Comparison of ENCODE assay signal across 8 cellular contexts in the genomic region with DNA sequence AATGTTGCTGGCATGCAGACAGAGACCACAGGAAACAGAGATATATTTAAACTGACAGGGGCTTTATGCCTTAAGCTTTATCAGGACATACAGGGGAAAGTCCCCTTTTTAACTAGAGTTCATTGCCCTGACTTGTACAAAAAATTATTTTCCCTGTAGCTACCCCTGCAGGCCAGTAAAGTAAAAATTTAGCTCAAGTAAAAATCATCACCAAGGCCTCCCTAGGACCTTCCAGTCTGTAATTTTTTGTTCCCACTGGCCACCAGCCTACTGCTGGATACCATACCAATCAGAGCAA.
DNase-seq lines count a peak whose midpoint lies in the region; ATAC-seq and TF ChIP-seq lines count a peak whose summit lies in the region.

No MANE protein-coding gene starts in this region.

- no peak overlapping the region for H3K27ac ChIP-seq in OCI-LY1 (ENCODE audit: low read depth, low read length, poor library complexity, severe bottlenecking)

- H3K9ac ChIP-seq in OCI-LY1 (ENCODE audit: low read length) = no peak overlapping the region

- no peaks in the 10 kb centered on the region for H3K79me2 ChIP-seq in OCI-LY1 (ENCODE audit: insufficient read depth, low read length)

- no peaks in the 10 kb centered on the region for H3K9me2 ChIP-seq in OCI-LY1 (ENCODE audit: low read depth, low read length)

- no peaks in the 10 kb centered on the region for H3K9me3 ChIP-seq in OCI-LY1 (ENCODE audit: low read length)

- H3K4me2 ChIP-seq in OCI-LY1 (ENCODE audit: low read length) = no peak overlapping the region

- no peaks in the 10 kb centered on the region for H3K36me3 ChIP-seq in OCI-LY1 (ENCODE audit: insufficient read depth, low read length)

- ATAC-seq in GM21529 (IDR thresholded peaks at IDR 0.05; ENCODE audit: unreplicated experiment) = peak; percentile 58

- no peaks in the 10 kb centered on the region for H4K20me1 ChIP-seq in OCI-LY1 (ENCODE audit: insufficient read depth, low read length)

- DNase-seq in ACHN (peak; percentile 12), fibroblast of the conjunctiva (ENCODE audit: low read depth) (peak; percentile 35), iPS-NIHi11 (ENCODE audit: low spot score) (no peak), mesenteric fat pad (ENCODE audit: low spot score) (no peak), DMS79 (lab: John Stamatoyannopoulos, UW) (no peak)
- no peak for DNase-seq in stimulated activated CD4-positive, alpha-beta T cell treated with anti-CD3 and anti-CD28 coated beads, Interleukin-1b, Interleukin-23, amount 100 ng/mL, for 48 hours

- H3K4me1 ChIP-seq in OCI-LY1 (ENCODE audit: insufficient read depth, low read length, severe bottlenecking) = no peaks in the 10 kb centered on the region

- H3K27me3 ChIP-seq in OCI-LY1 (ENCODE audit: insufficient read depth, low read length) = no peaks in the 10 kb centered on the region

- in situ Hi-C loops in ACHN (cut with HindIII; ENCODE audit: low pct_ligation_motif_present, low pct_unique_long_range_greater_than_20kb, low sequenced_read_pairs) = no loop called here

- TF ChIP-seq CTCF in OCI-LY1 (IDR thresholded peaks at IDR 0.05; ENCODE audit: low read length) = 0 out of 2 replicates have a peak, but pooled peaks have one; percentile 10

- H2AFZ ChIP-seq in OCI-LY1 (ENCODE audit: low read length) = no peak overlapping the region

- no peaks in the 10 kb centered on the region for H3F3A ChIP-seq in OCI-LY1 (ENCODE audit: insufficient read depth, low read length)

- no peak overlapping the region for H3K4me3 ChIP-seq in OCI-LY1 (ENCODE audit: low read depth, low read length, poor library complexity, severe bottlenecking)

Comparison
In these comparisons a context has a peak if more than half of its experiments do, and no peak if none do; other contexts are left out.
1. DNase-seq: peak in ACHN (single experiment) and fibroblast of the conjunctiva (single experiment); none in iPS-NIHi11 (single experiment), mesenteric fat pad (single experiment), DMS79 (single experiment) and stimulated activated CD4-positive, alpha-beta T cell treated with anti-CD3 and anti-CD28 coated beads, Interleukin-1b, Interleukin-23, amount 100 ng/mL, for 48 hours (single experiment).